In the genomic region with DNA sequence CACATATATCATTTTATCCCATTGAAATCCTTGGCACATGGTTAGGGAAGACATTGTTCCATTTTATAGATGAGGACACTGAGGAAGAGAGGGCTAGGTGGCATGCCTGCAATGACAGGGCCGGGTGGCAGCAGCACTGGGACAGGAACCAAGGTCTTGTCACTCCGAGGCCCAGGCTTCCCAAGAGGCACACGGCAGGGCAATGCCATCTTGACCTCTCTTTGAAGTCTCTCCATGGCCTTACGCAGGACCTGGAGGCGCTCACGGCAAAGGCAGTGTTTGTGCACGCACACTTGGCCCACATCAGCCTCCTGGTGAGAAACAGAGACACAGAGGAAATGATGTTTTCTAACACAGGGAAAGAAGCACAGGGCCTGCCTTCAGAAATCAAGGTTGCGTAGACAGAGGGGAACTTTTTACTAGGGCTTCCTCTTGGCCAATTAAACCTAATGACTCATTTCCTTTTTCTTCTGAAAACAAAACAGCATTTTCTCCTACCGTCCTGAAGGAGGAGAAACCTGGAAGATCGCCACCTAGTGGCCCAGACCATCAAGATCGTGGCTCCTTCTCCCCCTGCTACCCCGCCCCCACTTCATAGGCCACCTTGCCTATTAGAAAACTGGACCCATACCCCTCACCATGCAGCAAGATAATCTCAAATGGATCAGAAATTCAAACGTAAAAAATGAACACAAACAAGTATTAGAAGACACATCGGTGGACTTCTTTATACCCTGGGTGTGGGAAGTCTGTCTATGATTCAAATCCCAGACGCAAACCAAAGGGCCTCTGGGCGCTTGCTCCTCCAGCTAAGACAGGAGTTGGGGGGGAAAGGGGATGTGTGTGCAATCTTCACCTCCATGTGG, we compare ENCODE assay signal across 8 cellular contexts.
A peak's percentile ranks its signal among the peaks of the same experiment; 100 is the strongest.
DNase-seq lines count a peak whose midpoint lies in the region; ATAC-seq and TF ChIP-seq lines count a peak whose summit lies in the region.

No MANE protein-coding gene starts in this region.

- H3K4me3 ChIP-seq in AG04449 (ENCODE audit: low read depth, low read length) = no peak overlapping the region

- peak; percentile 93 for ATAC-seq in GM18861 (IDR thresholded peaks at IDR 0.05; ENCODE audit: unreplicated experiment)
- peak; percentile 73 for ATAC-seq in HG03066 (IDR thresholded peaks at IDR 0.05; ENCODE audit: low read depth, unreplicated experiment)

- peak; percentile 78 for DNase-seq in AG04449 (ENCODE audit: low read depth, low spot score)
- peak; percentile 75 for DNase-seq in NCI-H2196 (lab: John Stamatoyannopoulos, UW; ENCODE audit: unreplicated experiment)
- DNase-seq in activated CD4-positive, CD25-positive, alpha-beta regulatory T cell treated with anti-CD3 and anti-CD28 coated beads, Interleukin-2, amount 50 U/mL, for 16 hours (ENCODE audit: low read depth, low spot score) = peak; percentile 54
- peak; percentile 87 for DNase-seq in cerebellar cortex (ENCODE audit: low spot score)
- peak; percentile 95 for DNase-seq in kidney tubule cell (ENCODE audit: low spot score)
- DNase-seq in stimulated activated CD4-positive, alpha-beta T cell treated with anti-CD3 and anti-CD28 coated beads, Interleukin-1b, Interleukin-23, amount 100 ng/mL, for 4 hours (ENCODE audit: low read depth in 2 of 2) = peak; percentile 75 to 80

- CTCF ChIA-PET in AG04449 (lab: Yijun Ruan, JAX) = interaction anchor here (0.6 to 2.2 kb wide), 20 partner anchors 8 to 302 kb away, joined by 3 to 22 read pairs (median 4); no protein-coding TSS in a partner anchor

- TF ChIP-seq CTCF in AG04449 (IDR thresholded peaks at IDR 0.05; ENCODE audit: insufficient read depth, low read length, missing control alignments) = peak; percentile 87

- POLR2A ChIA-PET in AG04449 (lab: Yijun Ruan, JAX) = no interaction called here
